ENCODE assay signal across 26 cellular contexts in genomic region chr7:2141011-2141410, GRCh38.
"Had no signal": no experiment of that assay in that cellular context is flagged by ENCODE, and none has a peak within 500 bp of the region (broad histone marks: within the 10 kb centered on the region; RNA-seq: fewer than 3 reads in every experiment).

No MANE protein-coding gene starts in this region.

- H3K27ac Mint-ChIP-seq: activated B cell treated with CpG ODN at 0.5 μM for 24 hours; activated CD4-positive, alpha-beta T cell treated with anti-CD3 and anti-CD28 coated beads, Interleukin-2, amount 10 ng/mL, durations not matched to agents 24 days and 14 days; activated CD8-positive, alpha-beta memory T cell treated with anti-CD3 and anti-CD28 coated beads, Interleukin-2, amount 10 ng/mL, durations not matched to agents 7 days and 5 days; activated naive CD4-positive, alpha-beta T cell treated with anti-CD3 and anti-CD28 coated beads, Interleukin-2, amount 50 U/mL, for 72 hours; activated naive CD8-positive, alpha-beta T cell treated with anti-CD3 and anti-CD28 coated beads, Interleukin-2, amount 50 U/mL, for 24 hours; T-helper 17 cell had no signal

- H3K27me3 ChIP-seq: ascending aorta, body of pancreas, Peyer's patch had no signal

- DNase-seq: activated B cell treated with CpG ODN at 0.5 μM for 24 hours; activated CD4-positive, alpha-beta T cell treated with anti-CD3 and anti-CD28 coated beads for 1 hour; activated CD4-positive, alpha-beta T cell treated with anti-CD3 and anti-CD28 coated beads, Interleukin-2, amount 10 ng/mL, durations not matched to agents 24 days and 14 days; activated CD4-positive, alpha-beta T cell treated with anti-CD3 and anti-CD28 coated beads, Interleukin-2, amount 50 U/mL, for 48 hours; activated CD8-positive, alpha-beta memory T cell treated with anti-CD3 and anti-CD28 coated beads, Interleukin-2, amount 10 ng/mL, durations not matched to agents 7 days and 5 days; activated effector memory CD4-positive, alpha-beta T cell treated with anti-CD3 and anti-CD28 coated beads, Interleukin-2, amount 50 U/mL, for 16 hours; activated naive CD4-positive, alpha-beta T cell treated with Interleukin-2 at 50 U/mL for 16 hours; activated naive CD8-positive, alpha-beta T cell treated with anti-CD3 and anti-CD28 coated beads, Interleukin-2, amount 50 U/mL, for 24 hours; activated T-cell treated with anti-CD3 and anti-CD28 coated beads, Interleukin-2, amount 50 U/mL, for 4 hours; amniotic stem cell; body of pancreas; MM.1S; NCI-H1105; NCI-H1436; NCI-H1694 treated with DMSO at 0.1 percent for 48 hours; NCI-H2029 treated with DMSO at 0.1 percent for 48 hours; NCI-H345; NCI-H510A treated with DMSO at 0.1 percent for 48 hours; NCI-H69; NK-92 treated with Interleukin-12 subunit alpha and Interleukin-12 subunit beta, amount 100 ng/mL, for 24 hours; Peyer's patch; SHP77 treated with DMSO at 0.1 percent for 48 hours; T-helper 17 cell; T-helper 9 cell had no signal

- H3K36me3 Mint-ChIP-seq: activated CD8-positive, alpha-beta memory T cell treated with anti-CD3 and anti-CD28 coated beads, Interleukin-2, amount 10 ng/mL, durations not matched to agents 7 days and 5 days; activated naive CD4-positive, alpha-beta T cell treated with anti-CD3 and anti-CD28 coated beads, Interleukin-2, amount 50 U/mL, for 72 hours had no signal

- ATAC-seq: activated CD8-positive, alpha-beta memory T cell treated with anti-CD3 and anti-CD28 coated beads, Interleukin-2, amount 10 ng/mL, durations not matched to agents 7 days and 5 days; activated naive CD4-positive, alpha-beta T cell treated with anti-CD3 and anti-CD28 coated beads, Interleukin-2, amount 50 U/mL, for 72 hours; activated naive CD8-positive, alpha-beta T cell treated with anti-CD3 and anti-CD28 coated beads, Interleukin-2, amount 50 U/mL, for 24 hours; activated T-cell treated with anti-CD3 and anti-CD28 coated beads, Interleukin-2, amount 50 U/mL, for 4 hours; body of pancreas; T-helper 17 cell had no signal

- H3K4me3 Mint-ChIP-seq: activated B cell treated with CpG ODN at 0.5 μM for 24 hours; activated CD4-positive, alpha-beta T cell treated with anti-CD3 and anti-CD28 coated beads, Interleukin-2, amount 10 ng/mL, durations not matched to agents 24 days and 14 days; activated CD8-positive, alpha-beta memory T cell treated with anti-CD3 and anti-CD28 coated beads, Interleukin-2, amount 10 ng/mL, durations not matched to agents 7 days and 5 days; activated naive CD8-positive, alpha-beta T cell treated with anti-CD3 and anti-CD28 coated beads, Interleukin-2, amount 50 U/mL, for 24 hours; activated T-cell treated with anti-CD3 and anti-CD28 coated beads, Interleukin-2, amount 50 U/mL, for 4 hours; T-helper 17 cell had no signal

- H3K27ac ChIP-seq: ascending aorta, body of pancreas, Peyer's patch had no signal

- H3K4me3 ChIP-seq: ascending aorta, body of pancreas, Peyer's patch had no signal

- H3K27me3 Mint-ChIP-seq: activated B cell treated with CpG ODN at 0.5 μM for 24 hours; activated CD4-positive, alpha-beta T cell treated with anti-CD3 and anti-CD28 coated beads, Interleukin-2, amount 10 ng/mL, durations not matched to agents 24 days and 14 days; activated CD8-positive, alpha-beta memory T cell treated with anti-CD3 and anti-CD28 coated beads, Interleukin-2, amount 10 ng/mL, durations not matched to agents 7 days and 5 days; activated naive CD8-positive, alpha-beta T cell treated with anti-CD3 and anti-CD28 coated beads, Interleukin-2, amount 50 U/mL, for 24 hours; T-helper 17 cell had no signal

- H3K9me3 Mint-ChIP-seq: activated B cell treated with CpG ODN at 0.5 μM for 24 hours; activated CD4-positive, alpha-beta T cell treated with anti-CD3 and anti-CD28 coated beads, Interleukin-2, amount 10 ng/mL, durations not matched to agents 24 days and 14 days; activated naive CD4-positive, alpha-beta T cell treated with anti-CD3 and anti-CD28 coated beads, Interleukin-2, amount 50 U/mL, for 72 hours; activated naive CD8-positive, alpha-beta T cell treated with anti-CD3 and anti-CD28 coated beads, Interleukin-2, amount 50 U/mL, for 24 hours; activated T-cell treated with anti-CD3 and anti-CD28 coated beads, Interleukin-2, amount 50 U/mL, for 4 hours had no signal

- H3K4me1 ChIP-seq: ascending aorta, body of pancreas, Peyer's patch had no signal

- H3K4me1 Mint-ChIP-seq: activated CD4-positive, alpha-beta T cell treated with anti-CD3 and anti-CD28 coated beads, Interleukin-2, amount 10 ng/mL, durations not matched to agents 24 days and 14 days had no signal

- H3K9me3 ChIP-seq: ascending aorta, body of pancreas, Peyer's patch had no signal
